Comparison of ENCODE assay signal across 9 cellular contexts in the genomic region with DNA sequence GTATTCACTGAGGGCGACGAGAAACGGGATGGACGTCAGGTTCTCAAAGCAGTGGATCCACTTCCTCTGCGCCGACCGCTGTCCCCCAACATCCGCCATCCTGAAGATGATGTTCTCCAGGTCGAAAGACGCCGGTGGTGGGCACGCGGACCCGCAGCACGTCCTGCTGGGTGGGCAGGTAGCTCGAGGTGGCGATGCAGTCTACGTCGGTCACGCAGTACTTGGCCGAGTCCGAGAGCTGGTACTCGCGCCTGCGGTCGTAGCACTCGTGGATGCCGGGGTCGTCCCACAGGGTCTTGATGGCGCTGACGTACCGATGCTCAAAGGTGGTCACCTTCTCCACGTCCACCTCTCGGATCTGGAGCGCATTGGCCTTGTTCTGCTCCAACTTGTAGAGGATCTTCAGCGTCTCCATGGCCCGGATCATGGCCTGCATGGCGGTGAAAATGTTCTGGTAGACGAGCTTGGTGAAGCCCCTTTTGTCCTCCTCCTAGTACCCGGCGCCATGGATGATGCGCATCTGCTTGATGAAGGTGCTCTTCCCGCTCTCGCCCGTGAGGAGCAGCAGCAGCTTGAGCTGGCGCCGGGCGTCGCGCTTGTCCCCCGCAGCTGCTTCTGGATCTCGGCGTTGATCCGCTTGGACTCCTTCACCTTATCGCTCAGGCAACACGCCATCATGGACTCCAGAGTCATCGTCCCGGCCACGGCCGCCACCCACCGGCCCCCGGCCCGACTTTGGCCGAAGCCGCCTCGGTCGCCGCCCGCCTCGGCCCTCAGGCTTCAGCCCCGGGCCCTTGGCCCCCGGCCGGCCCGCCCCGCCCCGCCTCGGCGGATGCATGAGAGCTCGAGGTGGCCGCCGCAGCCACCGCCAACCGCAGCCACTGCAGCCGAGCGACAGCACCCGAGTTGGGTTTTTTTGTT.
DNase-seq lines count a peak whose midpoint lies in the region; ATAC-seq and TF ChIP-seq lines count a peak whose summit lies in the region.
"Had no signal": no experiment of that assay in that cellular context is flagged by ENCODE, and none has a peak within 500 bp of the region (broad histone marks: within the 10 kb centered on the region; RNA-seq: fewer than 3 reads in every experiment).

No MANE protein-coding gene starts in this region.

- peaks cover 0 to 55% (median 0%) of the 10 kb centered on the region in 4 donors for H3K27me3 ChIP-seq in esophagus squamous epithelium
- H3K27me3 ChIP-seq in hepatocyte = no peaks in the 10 kb centered on the region

- peaks cover 3% of the 10 kb centered on the region for H3K27me3 Mint-ChIP-seq in activated CD4-positive, alpha-beta memory T cell treated with anti-CD3 and anti-CD28 coated beads for 36 hours

- no peaks in the 10 kb centered on the region for H3K9me3 Mint-ChIP-seq in activated CD4-positive, alpha-beta memory T cell treated with anti-CD3 and anti-CD28 coated beads for 36 hours

- no peaks in the 10 kb centered on the region for H3K79me2 ChIP-seq in hepatocyte

- H3K4me3 Mint-ChIP-seq in activated CD4-positive, alpha-beta memory T cell treated with anti-CD3 and anti-CD28 coated beads for 36 hours = no peak overlapping the region

- ATAC-seq in GM21529 (IDR thresholded peaks at IDR 0.05; ENCODE audit: unreplicated experiment) = no peak

- H3K27ac ChIP-seq in esophagus squamous epithelium (no peak overlapping the region), hepatocyte (no peak overlapping the region)

- DNase-seq in DMS153 treated with DMSO at 0.1 percent for 48 hours (lab: John Stamatoyannopoulos, UW; ENCODE audit: unreplicated experiment) (peak; percentile 9), DMS153 (lab: John Stamatoyannopoulos, UW) (no peak), esophagus squamous epithelium (lab: John Stamatoyannopoulos, UW) (no peak), hepatocyte (ENCODE audit: low spot score) (no peak), GM19240 (ENCODE audit: insufficient read length, low spot score) (no peak)
- DNase-seq in activated CD4-positive, alpha-beta memory T cell treated with anti-CD3 and anti-CD28 coated beads for 36 hours = peak; percentile 51
- DNase-seq in stimulated activated CD8-positive, alpha-beta memory T cell treated with anti-CD3 and anti-CD28 coated beads, Interleukin-4, amount 100 ng/mL, for 24 hours (ENCODE audit: low read depth) = peak; percentile 19
- DNase-seq: OCI-M1 had no signal

- H3K9me2 ChIP-seq in hepatocyte (replicated peaks; ENCODE audit: insufficient read depth) = no peaks in the 10 kb centered on the region

- H3K4me1 ChIP-seq in esophagus squamous epithelium (peaks cover 3 to 14% (median 7%) of the 10 kb centered on the region in 3 donors), hepatocyte (ENCODE audit: insufficient read depth) (no peaks in the 10 kb centered on the region)

- CTCF ChIA-PET in activated CD4-positive, alpha-beta memory T cell treated with anti-CD3 and anti-CD28 coated beads for 36 hours (lab: Charles Lee) = interaction anchor here (1.0 kb wide), 1 partner anchor 92 kb away, joined by 3 read pairs; no protein-coding TSS in a partner anchor

- intact Hi-C loops in activated CD4-positive, alpha-beta memory T cell treated with anti-CD3 and anti-CD28 coated beads for 36 hours (cut with micrococcal nuclease) = no loop called here
- intact Hi-C loops in esophagus squamous epithelium (cut with DNase I) = no loop called here

- no peak overlapping the region for H2AFZ ChIP-seq in hepatocyte

- no peaks in the 10 kb centered on the region for H3K9me3 ChIP-seq in esophagus squamous epithelium
- no peaks in the 10 kb centered on the region for H3K9me3 ChIP-seq in hepatocyte (ENCODE audit: low read depth)

- H3K4me1 Mint-ChIP-seq in activated CD4-positive, alpha-beta memory T cell treated with anti-CD3 and anti-CD28 coated beads for 36 hours (ENCODE audit: low read depth) = peaks cover 3% of the 10 kb centered on the region

- POLR2A ChIA-PET in activated CD4-positive, alpha-beta memory T cell treated with anti-CD3 and anti-CD28 coated beads for 36 hours (lab: Charles Lee) = interaction anchor here (0.6 kb wide), 1 partner anchor 16 kb away, joined by 3 read pairs; no protein-coding TSS in a partner anchor

- no peaks in the 10 kb centered on the region for H4K20me1 ChIP-seq in hepatocyte (ENCODE audit: insufficient read depth, poor library complexity, severe bottlenecking)

- H3K27ac Mint-ChIP-seq in activated CD4-positive, alpha-beta memory T cell treated with anti-CD3 and anti-CD28 coated beads for 36 hours = no peak overlapping the region

- peak overlapping the region; percentile 18 to 61 (median 32) for H3K4me3 ChIP-seq in esophagus squamous epithelium
- no peak overlapping the region for H3K4me3 ChIP-seq in hepatocyte

- H3K36me3 ChIP-seq in esophagus squamous epithelium (no peaks in the 10 kb centered on the region), hepatocyte (replicated peaks; ENCODE audit: insufficient read depth, low read depth) (no peaks in the 10 kb centered on the region)

- no peaks in the 10 kb centered on the region for H3K36me3 Mint-ChIP-seq in activated CD4-positive, alpha-beta memory T cell treated with anti-CD3 and anti-CD28 coated beads for 36 hours

- 69 to 79% methylated on average over 32 to 33 of the region's 86 CpGs for WGBS in esophagus squamous epithelium, 2 donors
- WGBS in hepatocyte (ENCODE audit: low lambda C conversion rate, missing lambda C conversion rate) = 98% methylated on average over 53 of the region's 86 CpGs

- no peak for TF ChIP-seq CTCF in esophagus squamous epithelium (IDR thresholded peaks at IDR 0.05)
- no peak for TF ChIP-seq CTCF in hepatocyte (IDR thresholded peaks at IDR 0.05; ENCODE audit: poor library complexity)

- no peak overlapping the region for H3K4me2 ChIP-seq in hepatocyte

- no peak for TF ChIP-seq POLR2A in esophagus squamous epithelium (IDR thresholded peaks at IDR 0.05)

Comparison
In these comparisons a context has a peak if more than half of its experiments do, and no peak if none do; other contexts are left out.
1. DNase-seq: peak in DMS153 treated with DMSO at 0.1 percent for 48 hours (single experiment), activated CD4-positive, alpha-beta memory T cell treated with anti-CD3 and anti-CD28 coated beads for 36 hours (single experiment) and stimulated activated CD8-positive, alpha-beta memory T cell treated with anti-CD3 and anti-CD28 coated beads, Interleukin-4, amount 100 ng/mL, for 24 hours (single experiment); none in DMS153 (single experiment), esophagus squamous epithelium (single experiment), hepatocyte (single experiment) and GM19240 (single experiment).